13 cellular contexts compared by ENCODE assay signal in genomic region chr20:64035066-64035932, GRCh38. TPM values are rescaled to one million over a fixed set of nuclear protein-coding genes. Genes with fewer than 3 reads are reported as not detected.
DNase-seq lines count a peak whose midpoint lies in the region; ATAC-seq and TF ChIP-seq lines count a peak whose summit lies in the region.
"Had no signal": no experiment of that assay in that cellular context is flagged by ENCODE, and none has a peak within 500 bp of the region (broad histone marks: within the 10 kb centered on the region; RNA-seq: fewer than 3 reads in every experiment).

No MANE protein-coding gene starts in this region.

- H3K9me3 Mint-ChIP-seq in T-cell, result no peaks in the 10 kb centered on the region
- H3K9me3 Mint-ChIP-seq in activated T-helper 17 cell treated with anti-CD3 and anti-CD28 coated beads, Interleukin-2, amount 50 U/mL, for 72 hours, result no peaks in the 10 kb centered on the region
- H3K9me3 Mint-ChIP-seq: mesothelial cell of epicardium had no signal

- H3K27me3 Mint-ChIP-seq in T-cell, result no peaks in the 10 kb centered on the region
- H3K27me3 Mint-ChIP-seq in activated T-helper 17 cell treated with anti-CD3 and anti-CD28 coated beads, Interleukin-2, amount 50 U/mL, for 72 hours, result no peaks in the 10 kb centered on the region

- H3K4me3 ChIP-seq in osteoblast (ENCODE audit: insufficient read depth, low read length), result no peak overlapping the region
- no peak overlapping the region for H3K4me3 ChIP-seq in psoas muscle
- H3K4me3 ChIP-seq in lower lobe of right lung, result no peak overlapping the region
- H3K4me3 ChIP-seq: esophagus squamous epithelium, tibial artery had no signal

- POLR2A ChIA-PET in T-cell (lab: Charles Lee), result interaction anchor here in 1 of 2 donors (0.7 kb wide), 1 partner anchor 35 kb away, joined by 3 read pairs; no protein-coding TSS in a partner anchor

- 79 to 85% (median 83%) methylated on average over 17 of the region's 17 CpGs for WGBS in psoas muscle, 3 donors

- H3K36me3 ChIP-seq in osteoblast (ENCODE audit: insufficient read depth, low read length), result peaks cover 27% of the 10 kb centered on the region
- H3K36me3 ChIP-seq in psoas muscle (ENCODE audit: insufficient read depth in 1 of 2, low read depth in 1 of 2), result peaks cover 0 to 50% of the 10 kb centered on the region in 2 donors
- peaks cover 44% of the 10 kb centered on the region for H3K36me3 ChIP-seq in lower lobe of right lung

- H3K27ac ChIP-seq in osteoblast (ENCODE audit: low read depth, low read length) (no peak overlapping the region), psoas muscle (no peak overlapping the region), lower lobe of right lung (no peak overlapping the region)
- H3K27ac ChIP-seq: tibial artery had no signal

- H3K4me1 ChIP-seq in osteoblast (ENCODE audit: insufficient read depth, low read length) (no peaks in the 10 kb centered on the region), psoas muscle (peaks cover 10% of the 10 kb centered on the region), lower lobe of right lung (peaks cover 30% of the 10 kb centered on the region)

- H2AFZ ChIP-seq in osteoblast (ENCODE audit: low read length), result no peak overlapping the region

- no peaks in the 10 kb centered on the region for H3K79me2 ChIP-seq in osteoblast (ENCODE audit: insufficient read depth, low read length)

- peaks cover 45 to 58% (median 48%) of the 10 kb centered on the region in 3 donors for H3K4me1 Mint-ChIP-seq in T-cell
- peaks cover 27% of the 10 kb centered on the region for H3K4me1 Mint-ChIP-seq in activated T-helper 17 cell treated with anti-CD3 and anti-CD28 coated beads, Interleukin-2, amount 50 U/mL, for 72 hours

- peak; percentile 71 for DNase-seq in GM13976 (ENCODE audit: low spot score)
- DNase-seq in T-cell, result peak in 9 of 34 experiments; percentile 15 to 42 (median 25)
- peak; percentile 86 for DNase-seq in osteoblast (ENCODE audit: insufficient read length, low spot score, missing footprints)
- DNase-seq in psoas muscle, result no peak
- DNase-seq in DMS53 treated with DMSO at 0.1 percent for 48 hours (lab: John Stamatoyannopoulos, UW; ENCODE audit: unreplicated experiment), result no peak
- no peak for DNase-seq in amniotic stem cell (lab: John Stamatoyannopoulos, UW)
- no peak for DNase-seq in lower lobe of right lung
- DNase-seq: esophagus squamous epithelium, IMR-90, NCI-H1694, tibial artery had no signal

- H4K20me1 ChIP-seq in osteoblast (ENCODE audit: insufficient read depth, low read length), result peaks cover 14% of the 10 kb centered on the region

- H3K9me3 ChIP-seq in osteoblast (ENCODE audit: low read depth, low read length), result no peaks in the 10 kb centered on the region
- no peaks in the 10 kb centered on the region for H3K9me3 ChIP-seq in psoas muscle
- no peaks in the 10 kb centered on the region for H3K9me3 ChIP-seq in lower lobe of right lung
- H3K9me3 ChIP-seq: esophagus squamous epithelium, tibial artery had no signal

- TF ChIP-seq CTCF in GM13976 (IDR thresholded peaks at IDR 0.05; ENCODE audit: borderline replicate concordance, control extremely low read depth, extremely low read depth, insufficient read depth, missing control alignments) (no peak), osteoblast (IDR thresholded peaks at IDR 0.05; ENCODE audit: extremely low read depth, low read depth, low read length) (no peak), psoas muscle (IDR thresholded peaks at IDR 0.05) (no peak), lower lobe of right lung (IDR thresholded peaks at IDR 0.05) (no peak)

- ATAC-seq in T-cell (replicated peaks in 1 of 4) (peak; percentile 3 to 58 (median 20)), psoas muscle (no peak), lower lobe of right lung (no peak)
- ATAC-seq in activated T-helper 17 cell treated with anti-CD3 and anti-CD28 coated beads, Interleukin-2, amount 50 U/mL, for 72 hours (replicated peaks), result peak; percentile 69

- peak overlapping the region; percentile 89 to 98 for H3K27ac Mint-ChIP-seq in T-cell
- peak overlapping the region; percentile 95 for H3K27ac Mint-ChIP-seq in activated T-helper 17 cell treated with anti-CD3 and anti-CD28 coated beads, Interleukin-2, amount 50 U/mL, for 72 hours
- H3K27ac Mint-ChIP-seq: mesothelial cell of epicardium had no signal

- CTCF ChIA-PET in T-cell (lab: Charles Lee), result no interaction called here

- H3K36me3 Mint-ChIP-seq in T-cell, result peaks cover 17% of the 10 kb centered on the region
- H3K36me3 Mint-ChIP-seq in activated T-helper 17 cell treated with anti-CD3 and anti-CD28 coated beads, Interleukin-2, amount 50 U/mL, for 72 hours (ENCODE audit: low read depth), result peaks cover 48% of the 10 kb centered on the region

- H3K4me3 Mint-ChIP-seq in T-cell, result peak overlapping the region; percentile 57 to 76 (median 66)
- peak overlapping the region; percentile 78 for H3K4me3 Mint-ChIP-seq in activated T-helper 17 cell treated with anti-CD3 and anti-CD28 coated beads, Interleukin-2, amount 50 U/mL, for 72 hours
- H3K4me3 Mint-ChIP-seq: mesothelial cell of epicardium had no signal

- H3K27me3 ChIP-seq in osteoblast (ENCODE audit: insufficient read depth, low read length), result peaks cover 26% of the 10 kb centered on the region
- peaks cover 0 to 40% (median 11%) of the 10 kb centered on the region in 3 donors for H3K27me3 ChIP-seq in psoas muscle (ENCODE audit: insufficient read depth in 3 of 3, low read length in 2 of 3)
- H3K27me3 ChIP-seq in lower lobe of right lung (ENCODE audit: low read depth), result peaks cover 16% of the 10 kb centered on the region

- intact Hi-C loops in psoas muscle (cut with DNase I), result loop anchor here in 1 of 2 donors (5.0 kb wide), 1 partner anchor 87 kb away; no protein-coding TSS in a partner anchor
- intact Hi-C loops in lower lobe of right lung (cut with DNase I), result no loop called here

- in situ Hi-C loops in GM13976 (cut with MboI; ENCODE audit: low sequenced_read_pairs, unreplicated experiment), result no loop called here

- no peak overlapping the region for H3K4me2 ChIP-seq in osteoblast (ENCODE audit: insufficient read depth, low read length)

RNA-seq across cellular contexts. Expression of gene C20orf204, which starts 0.7 kb away (rescaled TPM):
- total RNA-seq in T-cell, result 10 to 100 TPM in 2 of 5 donors, 1 to 10 TPM in 3; 4.5 to 20.8 (median 9.5) TPM
- 10 to 100 TPM; 12.8 to 21.5 TPM for total RNA-seq in activated T-helper 17 cell treated with anti-CD3 and anti-CD28 coated beads, Interleukin-2, amount 50 U/mL, for 72 hours
- 0.59 and 1.1 TPM in 2 replicates for total RNA-seq in osteoblast
- total RNA-seq in psoas muscle, result under 1 TPM; 0.25 to 0.71 (median 0.55) TPM
- polyA plus RNA-seq in psoas muscle, result under 1 TPM in 2 of 3 donors, not detected in 1; 0.30 to 0.64 TPM
- 1.2 TPM for total RNA-seq in lower lobe of right lung

RNA-seq across cellular contexts. Expression of gene SOX18, which starts 14.1 kb away (rescaled TPM):
- total RNA-seq in T-cell (under 1 TPM in 3 of 5 donors, not detected in 2; 0.35 to 0.56 (median 0.44) TPM), osteoblast (under 0.01 TPM in 2 replicates), psoas muscle (10 to 100 TPM; 11.7 to 50.8 (median 30.5) TPM), lower lobe of right lung (48.3 TPM)
- under 1 TPM; 0.13 to 0.22 TPM for total RNA-seq in activated T-helper 17 cell treated with anti-CD3 and anti-CD28 coated beads, Interleukin-2, amount 50 U/mL, for 72 hours
- 10 to 100 TPM in 1 of 3 donors, 1 to 10 TPM in 2; 4.2 to 15.4 (median 6.5) TPM for polyA plus RNA-seq in psoas muscle
- total RNA-seq: IMR-90 had no signal
- polyA plus RNA-seq: IMR-90 had no signal

RNA-seq across cellular contexts. Expression of gene TCEA2, which starts 27.7 kb away (rescaled TPM):
- total RNA-seq in T-cell (10 to 100 TPM; 25.8 to 49.7 (median 40.1) TPM), osteoblast (28.9 and 31.5 TPM in 2 replicates), psoas muscle (10 to 100 TPM; 30.2 to 43.4 (median 37.6) TPM), lower lobe of right lung (38.8 TPM)
- 10 to 100 TPM; 52.0 to 79.9 TPM for total RNA-seq in activated T-helper 17 cell treated with anti-CD3 and anti-CD28 coated beads, Interleukin-2, amount 50 U/mL, for 72 hours
- polyA plus RNA-seq in psoas muscle, result 10 to 100 TPM; 15.1 to 24.9 (median 15.6) TPM

RNA-seq across cellular contexts. Expression of gene RGS19, which starts 44.0 kb away (rescaled TPM):
- total RNA-seq in T-cell (10 to 100 TPM; 39.2 to 61.7 (median 57.3) TPM), osteoblast (5.3 and 6.9 TPM in 2 replicates), psoas muscle (1 to 10 TPM; 2.0 to 3.5 (median 2.4) TPM), lower lobe of right lung (57.5 TPM)
- 10 to 100 TPM; 38.6 to 49.4 TPM for total RNA-seq in activated T-helper 17 cell treated with anti-CD3 and anti-CD28 coated beads, Interleukin-2, amount 50 U/mL, for 72 hours
- polyA plus RNA-seq in psoas muscle, result 1 to 10 TPM; 3.7 to 5.7 (median 3.8) TPM

RNA-seq across cellular contexts. Expression of gene OPRL1, which starts 44.6 kb away (rescaled TPM):
- total RNA-seq in T-cell (1 to 10 TPM; 1.1 to 1.9 (median 1.5) TPM), osteoblast (0.59 and 0.72 TPM in 2 replicates), psoas muscle (under 1 TPM; 0.17 to 0.94 (median 0.21) TPM), lower lobe of right lung (2.6 TPM)
- under 1 TPM; 0.48 to 0.56 TPM for total RNA-seq in activated T-helper 17 cell treated with anti-CD3 and anti-CD28 coated beads, Interleukin-2, amount 50 U/mL, for 72 hours
- under 1 TPM; 0.03 to 0.08 (median 0.08) TPM for polyA plus RNA-seq in psoas muscle

Comparison
In these comparisons a context has a peak if more than half of its experiments do, and no peak if none do; other contexts are left out.
1. DNase-seq: peak in GM13976 (single experiment) and osteoblast (single experiment); none in psoas muscle (0 of 2), DMS53 treated with DMSO at 0.1 percent for 48 hours (single experiment), amniotic stem cell (single experiment) and lower lobe of right lung (single experiment).
2. ATAC-seq: peak in T-cell (4 of 4) and activated T-helper 17 cell treated with anti-CD3 and anti-CD28 coated beads, Interleukin-2, amount 50 U/mL, for 72 hours (single experiment); none in psoas muscle (0 of 4) and lower lobe of right lung (0 of 2).
3. RNA of gene SOX18, which starts 14.1 kb away (total RNA-seq): 48.3 TPM in lower lobe of right lung (single experiment) and 11.7 to 50.8 TPM in psoas muscle; 0.35 to 0.56 TPM in T-cell, 0.13 to 0.22 TPM in activated T-helper 17 cell treated with anti-CD3 and anti-CD28 coated beads, Interleukin-2, amount 50 U/mL, for 72 hours and under 0.01 TPM in osteoblast; every median in the first group is over 4 times any median in the second.